ENCODE assay signal across 1 cellular context in the genomic region with DNA sequence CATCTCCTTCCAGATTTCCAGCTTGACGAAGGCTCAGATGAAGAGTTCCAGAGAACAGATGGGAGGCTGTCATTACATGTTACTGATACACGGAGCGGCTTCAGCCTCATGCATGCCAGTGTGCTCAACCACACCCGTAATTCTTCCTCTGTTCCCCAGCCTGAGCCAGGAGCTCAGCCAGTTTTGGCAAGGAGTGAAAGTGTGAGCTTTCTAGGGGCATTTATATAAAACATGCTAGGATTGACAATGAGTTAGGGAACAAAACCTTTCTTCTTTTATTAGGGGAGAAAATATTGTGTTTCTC.
TF ChIP-seq lines count a peak whose summit lies in the region.

No MANE protein-coding gene starts in this region.

TF ChIP-seq in SK-N-SH treated with all-trans-retinoic acid at 6 μM for 48 hours, 23 proteins besides CTCF, POLR2A, EP300 and RAD21 (continued from another document):
- no peak for TF ChIP-seq PATZ1 (CRISPR knock-in tag; IDR thresholded peaks at IDR 0.05; ENCODE audit: borderline replicate concordance)
- TF ChIP-seq TOX (CRISPR knock-in tag; IDR thresholded peaks at IDR 0.05; ENCODE audit: borderline replicate concordance), result 0 out of 2 replicates have a peak, but pooled peaks have one; percentile 31
